15 cellular contexts compared by ENCODE assay signal in the genomic region with DNA sequence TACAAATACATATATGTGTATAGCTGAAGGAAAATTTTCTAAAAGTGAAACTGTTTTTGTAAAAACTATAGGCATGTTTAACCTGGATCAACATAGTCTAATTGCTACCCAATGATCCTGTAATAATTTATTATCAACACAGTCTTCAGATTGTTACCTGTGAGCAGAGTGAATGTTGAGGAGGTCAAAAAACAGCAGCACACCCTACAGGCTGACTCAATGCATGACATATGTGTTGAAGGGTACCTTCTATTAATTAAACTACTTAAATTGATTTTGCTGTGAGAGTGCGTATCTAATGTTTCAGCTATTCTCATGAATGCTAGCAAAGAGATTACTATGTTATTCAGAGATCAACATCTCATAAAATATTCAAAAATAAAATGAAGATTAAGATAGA.
DNase-seq lines count a peak whose midpoint lies in the region; ATAC-seq and TF ChIP-seq lines count a peak whose summit lies in the region.
"Had no signal": no experiment of that assay in that cellular context is flagged by ENCODE, and none has a peak within 500 bp of the region (broad histone marks: within the 10 kb centered on the region; RNA-seq: fewer than 3 reads in every experiment).

No MANE protein-coding gene starts in this region.

- no peak overlapping the region for H3K4me3 ChIP-seq in left ventricle myocardium inferior
- H3K4me3 ChIP-seq in right cardiac atrium (ENCODE audit: low read length), result no peak overlapping the region
- no peak overlapping the region for H3K4me3 ChIP-seq in SU-DHL-6 (ENCODE audit: insufficient read depth, low read length, poor library complexity, severe bottlenecking)
- no peak overlapping the region for H3K4me3 ChIP-seq in fibroblast of villous mesenchyme (ENCODE audit: low read depth, low read length)
- no peak overlapping the region for H3K4me3 ChIP-seq in upper lobe of right lung
- H3K4me3 ChIP-seq: Peyer's patch had no signal

- intact Hi-C loops in left ventricle myocardium inferior (cut with micrococcal nuclease), result no loop called here
- intact Hi-C loops in right cardiac atrium (cut with DNase I), result loop anchor here in 1 of 4 donors (10.0 kb wide), 1 partner anchor 1256 kb away; no protein-coding TSS in a partner anchor
- intact Hi-C loops in upper lobe of right lung (cut with DNase I), result no loop called here

- H3K4me2 ChIP-seq in SU-DHL-6 (ENCODE audit: low read depth, low read length, poor library complexity, severe bottlenecking), result no peak overlapping the region

- DNase-seq in left ventricle myocardium inferior (no peak), right cardiac atrium (no peak), fibroblast of villous mesenchyme (ENCODE audit: low read depth) (peak; percentile 24), upper lobe of right lung (no peak), activated gamma-delta T cell (lab: John Stamatoyannopoulos, UW) (no peak), amniotic stem cell (lab: John Stamatoyannopoulos, UW) (no peak), HuH-7.5 (ENCODE audit: low spot score) (no peak)
- DNase-seq: activated B cell treated with CpG ODN at 0.5 μM for 24 hours; activated effector memory CD4-positive, alpha-beta T cell treated with anti-CD3 and anti-CD28 coated beads, Interleukin-2, amount 50 U/mL, for 16 hours; CD8-positive, alpha-beta T cell; effector CD4-positive, alpha-beta T cell; naive thymus-derived CD8-positive, alpha-beta T cell; NCI-H2081; Peyer's patch had no signal

- ATAC-seq in right cardiac atrium (no peak), upper lobe of right lung (peak; percentile 72)
- ATAC-seq: CD8-positive, alpha-beta T cell; naive thymus-derived CD8-positive, alpha-beta T cell had no signal

- no peaks in the 10 kb centered on the region for H3K9me3 ChIP-seq in left ventricle myocardium inferior (replicated peaks)
- H3K9me3 ChIP-seq in right cardiac atrium (ENCODE audit: control insufficient read depth, low read length), result no peaks in the 10 kb centered on the region
- peaks cover 4% of the 10 kb centered on the region; the same call in 1 of the 2 replicates for H3K9me3 ChIP-seq in SU-DHL-6 (ENCODE audit: insufficient read depth, low read length)
- no peaks in the 10 kb centered on the region for H3K9me3 ChIP-seq in upper lobe of right lung
- H3K9me3 ChIP-seq: Peyer's patch had no signal

- no peaks in the 10 kb centered on the region for H3K36me3 ChIP-seq in left ventricle myocardium inferior
- no peaks in the 10 kb centered on the region for H3K36me3 ChIP-seq in SU-DHL-6 (ENCODE audit: low read length)
- H3K36me3 ChIP-seq in upper lobe of right lung, result no peaks in the 10 kb centered on the region
- H3K36me3 ChIP-seq: Peyer's patch had no signal

- WGBS in right cardiac atrium, result 98% methylated on average over 1 of the region's 1 CpG

- H3K9me2 ChIP-seq in SU-DHL-6 (replicated peaks; ENCODE audit: insufficient read depth, low read length), result no peaks in the 10 kb centered on the region

- H3K27me3 ChIP-seq in left ventricle myocardium inferior (ENCODE audit: low read depth) (no peaks in the 10 kb centered on the region), right cardiac atrium (ENCODE audit: control insufficient read depth, insufficient read depth) (no peaks in the 10 kb centered on the region), SU-DHL-6 (ENCODE audit: low read length) (no peaks in the 10 kb centered on the region), upper lobe of right lung (no peaks in the 10 kb centered on the region)
- H3K27me3 ChIP-seq: Peyer's patch had no signal

- H3F3A ChIP-seq in SU-DHL-6 (ENCODE audit: insufficient read depth), result no peaks in the 10 kb centered on the region

- H2AFZ ChIP-seq in SU-DHL-6 (ENCODE audit: low read depth, low read length, severe bottlenecking), result no peak overlapping the region

- H3K9ac ChIP-seq in SU-DHL-6 (ENCODE audit: low read length), result no peak overlapping the region

- no peaks in the 10 kb centered on the region for H4K20me1 ChIP-seq in SU-DHL-6 (ENCODE audit: low read depth, low read length)

- H3K27ac ChIP-seq in left ventricle myocardium inferior (replicated peaks) (no peak overlapping the region), right cardiac atrium (ENCODE audit: low read length) (no peak overlapping the region), SU-DHL-6 (ENCODE audit: low read depth, low read length) (peak overlapping the region; percentile 14; the same call in 1 of the 2 replicates), upper lobe of right lung (no peak overlapping the region)
- H3K27ac ChIP-seq: Peyer's patch had no signal

- H3K4me1 ChIP-seq in left ventricle myocardium inferior (no peaks in the 10 kb centered on the region), right cardiac atrium (ENCODE audit: control insufficient read depth, insufficient read depth, low read length) (no peaks in the 10 kb centered on the region), upper lobe of right lung (no peaks in the 10 kb centered on the region)
- H3K4me1 ChIP-seq: Peyer's patch had no signal

- no peaks in the 10 kb centered on the region for H3K79me2 ChIP-seq in SU-DHL-6 (ENCODE audit: insufficient read depth, low read length)

- TF ChIP-seq CTCF in left ventricle myocardium inferior (IDR thresholded peaks at IDR 0.05; ENCODE audit: borderline replicate concordance), result peak; percentile 54
- peak; percentile 70 for TF ChIP-seq CTCF in SU-DHL-6 (IDR thresholded peaks at IDR 0.05; ENCODE audit: insufficient read depth, low read length, poor library complexity, severe bottlenecking)
- TF ChIP-seq CTCF in fibroblast of villous mesenchyme (IDR thresholded peaks at IDR 0.05; ENCODE audit: insufficient read depth, low read depth, low read length), result peak; percentile 60
- peak; percentile 38 for TF ChIP-seq CTCF in upper lobe of right lung (IDR thresholded peaks at IDR 0.05)
